21 cellular contexts compared by ENCODE assay signal in genomic region chr6:105871542-105871941, GRCh38.
"Had no signal": no experiment of that assay in that cellular context is flagged by ENCODE, and none has a peak within 500 bp of the region (broad histone marks: within the 10 kb centered on the region; RNA-seq: fewer than 3 reads in every experiment).

No MANE protein-coding gene starts in this region.

- H3K4me2 ChIP-seq: PC-9 had no signal

- H3K9me3 ChIP-seq: Peyer's patch, SJSA1 had no signal

- H2AFZ ChIP-seq: PC-9 had no signal

- H3K4me1 ChIP-seq: Peyer's patch, SJSA1 had no signal

- H3K27ac ChIP-seq: PC-9, Peyer's patch, SJSA1, SK-N-MC had no signal

- DNase-seq: Karpas-422, KG1, MM.1S, NCI-H1092 treated with DMSO at 0.1 percent for 48 hours, NCI-H1436, NCI-H187, NCI-H2029, NCI-H2081 treated with DMSO at 0.1 percent for 48 hours, NCI-H2171, NCI-H226, NCI-H446, NCI-H510A, NCI-H524 treated with DMSO at 0.1 percent for 48 hours, NCI-H69, NCI-H774, OCI-M1, PC-9, Peyer's patch, SHP77 treated with DMSO at 0.1 percent for 48 hours had no signal

- H3K4me3 ChIP-seq: PC-9, Peyer's patch, SJSA1, SK-N-MC had no signal

- H3K36me3 ChIP-seq: Peyer's patch, SJSA1 had no signal

- H3K27me3 ChIP-seq: Peyer's patch had no signal
